ENCODE assay signal across 20 cellular contexts in the genomic region with DNA sequence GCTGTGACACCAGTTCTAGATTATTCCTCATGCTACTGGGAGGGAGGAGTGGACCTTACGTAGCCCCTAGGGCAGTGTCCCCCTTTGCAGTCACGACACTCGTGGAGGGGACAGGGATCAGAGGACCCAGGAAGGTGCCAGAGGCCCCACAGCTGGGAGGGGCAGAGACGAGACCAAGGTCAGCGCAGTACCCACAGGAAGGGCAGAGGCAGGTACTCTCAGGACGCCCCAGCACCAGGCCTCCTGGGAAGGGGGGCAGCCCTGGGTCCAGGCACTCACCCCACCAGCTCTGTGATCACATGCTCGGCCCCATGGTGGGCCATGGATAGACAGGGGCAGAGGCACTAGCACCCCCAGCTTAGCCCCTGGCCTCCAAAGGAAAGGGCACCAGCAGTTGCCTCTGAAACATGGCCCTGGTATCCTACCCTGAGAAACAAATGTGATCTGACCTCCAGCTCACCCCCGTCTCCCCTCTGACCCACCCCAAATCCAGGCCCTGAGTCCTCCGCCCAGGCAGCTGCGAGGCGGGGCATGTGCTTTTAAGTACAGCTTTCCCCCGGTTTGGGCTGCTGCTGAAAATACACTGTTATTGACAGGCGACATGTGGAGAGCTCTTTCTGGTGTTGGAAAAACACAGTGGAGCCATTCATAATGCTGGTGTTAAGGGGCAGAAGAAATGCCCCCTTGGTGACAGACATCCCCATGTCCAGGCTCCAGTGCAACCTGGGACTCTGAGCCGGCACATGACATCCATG.
"Had no signal": no experiment of that assay in that cellular context is flagged by ENCODE, and none has a peak within 500 bp of the region (broad histone marks: within the 10 kb centered on the region; RNA-seq: fewer than 3 reads in every experiment).

No MANE protein-coding gene starts in this region.

- H3K4me3 ChIP-seq: esophagus squamous epithelium, gastroesophageal sphincter, left ventricle myocardium inferior, lower lobe of right lung, suprapubic skin, thyroid gland, uterus had no signal

- H3K9me3 Mint-ChIP-seq: dendritic cell treated with granulocyte-macrophage colony-stimulating factor and Interleukin-4, amounts not matched to agents 40 ng/mL and 50 ng/mL, for 4 days; effector memory CD8-positive, alpha-beta T cell; immature natural killer cell; memory B cell had no signal

- ATAC-seq: effector memory CD8-positive, alpha-beta T cell; gastroesophageal sphincter; left cardiac atrium; lower lobe of right lung; naive thymus-derived CD8-positive, alpha-beta T cell; sciatic nerve; stimulated activated naive CD8-positive, alpha-beta T cell treated with anti-CD3 and anti-CD28 coated beads, Interleukin-15, Interleukin-2, amounts not matched to agents 100 U/mL and 50 U/mL, for 24 hours had no signal

- H3K9me3 ChIP-seq: esophagus squamous epithelium, gastroesophageal sphincter, left ventricle myocardium inferior, lower lobe of right lung, suprapubic skin, thyroid gland, uterus had no signal

- H3K27me3 ChIP-seq: thyroid gland had no signal

- H3K36me3 Mint-ChIP-seq: immature natural killer cell; memory B cell; naive thymus-derived CD8-positive, alpha-beta T cell; type B pancreatic cell had no signal

- H3K36me3 ChIP-seq: esophagus squamous epithelium, gastroesophageal sphincter, left ventricle myocardium inferior, lower lobe of right lung, suprapubic skin, thyroid gland, uterus had no signal

- H3K4me3 Mint-ChIP-seq: dendritic cell treated with granulocyte-macrophage colony-stimulating factor and Interleukin-4, amounts not matched to agents 40 ng/mL and 50 ng/mL, for 4 days; effector memory CD8-positive, alpha-beta T cell; immature natural killer cell; memory B cell; type B pancreatic cell had no signal

- H3K27ac ChIP-seq: esophagus squamous epithelium, gastroesophageal sphincter, left ventricle myocardium inferior, lower lobe of right lung, suprapubic skin, thyroid gland, uterus had no signal

- H3K4me1 ChIP-seq: esophagus squamous epithelium, gastroesophageal sphincter, left ventricle myocardium inferior, lower lobe of right lung, thyroid gland had no signal

- DNase-seq: effector memory CD8-positive, alpha-beta T cell; esophagus squamous epithelium; foreskin fibroblast; glutamatergic neuron; immature natural killer cell; left cardiac atrium; left ventricle myocardium inferior; lower lobe of right lung; naive thymus-derived CD8-positive, alpha-beta T cell; small intestine; stimulated activated CD4-positive, alpha-beta T cell treated with anti-CD3 and anti-CD28 coated beads, Interleukin-2, amount 100 ng/mL, for 48 hours; stimulated activated naive CD8-positive, alpha-beta T cell treated with anti-CD3 and anti-CD28 coated beads, Interleukin-15, Interleukin-2, amounts not matched to agents 100 U/mL and 50 U/mL, for 24 hours; thyroid gland; uterus had no signal

- H3K4me1 Mint-ChIP-seq: memory B cell had no signal

- H3K27ac Mint-ChIP-seq: dendritic cell treated with granulocyte-macrophage colony-stimulating factor and Interleukin-4, amounts not matched to agents 40 ng/mL and 50 ng/mL, for 4 days; effector memory CD8-positive, alpha-beta T cell; immature natural killer cell; memory B cell; type B pancreatic cell had no signal
